Comparison of ENCODE assay signal across 12 cellular contexts in genomic region chr16:57628782-57629181, GRCh38. TPM values are rescaled to one million over a fixed set of nuclear protein-coding genes. Genes with fewer than 3 reads are reported as not detected.
DNase-seq lines count a peak whose midpoint lies in the region; ATAC-seq, FAIRE-seq and TF ChIP-seq lines count a peak whose summit lies in the region.
"Had no signal": no experiment of that assay in that cellular context is flagged by ENCODE, and none has a peak within 500 bp of the region (broad histone marks: within the 10 kb centered on the region; RNA-seq: fewer than 3 reads in every experiment).

No MANE protein-coding gene starts in this region.

- H3K27ac ChIP-seq in lung (ENCODE audit: low read depth in 1 of 2, low read length in 1 of 2) = peak overlapping the region; percentile 3 to 66
- peak overlapping the region; percentile 94 to 99 (median 98) for H3K27ac ChIP-seq in thyroid gland
- H3K27ac ChIP-seq: C4-2B, cardiac muscle cell had no signal

- TF ChIP-seq CTCF in bronchial epithelial cell (IDR thresholded peaks at IDR 0.05; ENCODE audit: insufficient read depth, low read length, severe bottlenecking) (no peak), lung (IDR thresholded peaks at IDR 0.05; ENCODE audit: control extremely low read depth, extremely low read depth) (no peak), thyroid gland (IDR thresholded peaks at IDR 0.05) (no peak)

- no peaks in the 10 kb centered on the region for H3K9me3 ChIP-seq in lung (ENCODE audit: control insufficient read depth in 2 of 2, insufficient read depth in 1 of 2, low read length in 1 of 2)
- no peaks in the 10 kb centered on the region for H3K9me3 ChIP-seq in thyroid gland

- no peak for DNase-seq in activated T-cell treated with anti-CD3 and anti-CD28 coated beads, Interleukin-2, amount 50 U/mL, for 72 hours
- no peak for DNase-seq in activated T-cell treated with anti-CD3 and anti-CD28 coated beads, Interleukin-2, amount 50 U/mL, for 48 hours
- DNase-seq in bronchial epithelial cell (ENCODE audit: low read depth) (no peak), lung (ENCODE audit: low spot score) (no peak), thyroid gland (no peak)
- DNase-seq: NCI-H1436 treated with DMSO at 0.1 percent for 48 hours, T-helper 17 cell had no signal

- FAIRE-seq in bronchial epithelial cell (lab: Jason Lieb, UNC) = peak; percentile 94

- H3K27ac Mint-ChIP-seq in activated T-cell treated with anti-CD3 and anti-CD28 coated beads, Interleukin-2, amount 50 U/mL, for 72 hours = peak overlapping the region; percentile 71
- H3K27ac Mint-ChIP-seq: T-helper 17 cell had no signal

- H3K4me3 Mint-ChIP-seq in activated T-cell treated with anti-CD3 and anti-CD28 coated beads, Interleukin-2, amount 50 U/mL, for 72 hours = peak overlapping the region; percentile 69 to 76
- H3K4me3 Mint-ChIP-seq: T-helper 17 cell had no signal

- TF ChIP-seq POLR2A in thyroid gland (IDR thresholded peaks at IDR 0.05) = no peak

- H3K36me3 ChIP-seq in bronchial epithelial cell (ENCODE audit: control insufficient read depth, insufficient read depth, low read length) (peaks cover 22% of the 10 kb centered on the region), lung (ENCODE audit: control insufficient read depth in 2 of 2, insufficient read depth in 2 of 2, low read length in 2 of 2) (no peaks in the 10 kb centered on the region), thyroid gland (no peaks in the 10 kb centered on the region)
- H3K36me3 ChIP-seq: cardiac muscle cell had no signal

- H3K27me3 ChIP-seq in bronchial epithelial cell (ENCODE audit: control insufficient read depth, insufficient read depth, low read length) = no peaks in the 10 kb centered on the region
- H3K27me3 ChIP-seq in lung (ENCODE audit: control insufficient read depth, insufficient read depth) = no peaks in the 10 kb centered on the region
- no peaks in the 10 kb centered on the region for H3K27me3 ChIP-seq in thyroid gland
- H3K27me3 ChIP-seq: cardiac muscle cell had no signal

- 24 to 46% methylated on average over 4 to 5 of the region's 5 CpGs for WGBS in lung, 2 donors
- WGBS in thyroid gland, 2 donors = 54 to 55% methylated on average over 4 of the region's 5 CpGs

- H3K9me3 Mint-ChIP-seq in activated T-cell treated with anti-CD3 and anti-CD28 coated beads, Interleukin-2, amount 50 U/mL, for 72 hours = no peaks in the 10 kb centered on the region

- peaks cover 0 to 17% of the 10 kb centered on the region in 2 donors for H3K4me1 ChIP-seq in lung (ENCODE audit: control insufficient read depth in 2 of 2, insufficient read depth in 2 of 2, low read length in 2 of 2)
- H3K4me1 ChIP-seq in thyroid gland = peaks cover 89 to 98% of the 10 kb centered on the region in 2 donors

- no peak for ATAC-seq in activated T-cell treated with anti-CD3 and anti-CD28 coated beads, Interleukin-2, amount 50 U/mL, for 72 hours (replicated peaks in 1 of 2)
- ATAC-seq in lung (ENCODE audit: insufficient read depth, low FRiP score) (no peak), GM19395 (IDR thresholded peaks at IDR 0.05; ENCODE audit: unreplicated experiment) (no peak), HG02571 (IDR thresholded peaks at IDR 0.05; ENCODE audit: unreplicated experiment) (no peak), HG03442 (IDR thresholded peaks at IDR 0.05; ENCODE audit: unreplicated experiment) (no peak)

- intact Hi-C loops in thyroid gland (cut with DNase I) = no loop called here

- peaks cover 24% of the 10 kb centered on the region for H3K27me3 Mint-ChIP-seq in activated T-cell treated with anti-CD3 and anti-CD28 coated beads, Interleukin-2, amount 50 U/mL, for 72 hours (ENCODE audit: low read depth)

- H3K36me3 Mint-ChIP-seq in activated T-cell treated with anti-CD3 and anti-CD28 coated beads, Interleukin-2, amount 50 U/mL, for 72 hours (ENCODE audit: insufficient read depth in 2 of 2) = peaks cover 0 to 4% of the 10 kb centered on the region in 2 donors

- peaks cover 22% of the 10 kb centered on the region for H3K4me1 Mint-ChIP-seq in activated T-cell treated with anti-CD3 and anti-CD28 coated beads, Interleukin-2, amount 50 U/mL, for 72 hours (ENCODE audit: low read depth)

- H3K4me3 ChIP-seq in bronchial epithelial cell (ENCODE audit: low read depth, low read length) = peak overlapping the region; percentile 38
- H3K4me3 ChIP-seq in lung = peak overlapping the region; percentile 23
- peak overlapping the region in 2 of 3 donors; percentile 22 to 30 for H3K4me3 ChIP-seq in thyroid gland (replicated peaks in 1 of 3)
- H3K4me3 ChIP-seq: cardiac muscle cell had no signal

RNA-seq across cellular contexts. Expression of gene ADGRG1, which starts 0.4 kb away (rescaled TPM):
- 10 to 100 TPM in 1 of 2 donors, 1 to 10 TPM in 1; 9.0 to 21.3 TPM for total RNA-seq in activated T-cell treated with anti-CD3 and anti-CD28 coated beads, Interleukin-2, amount 50 U/mL, for 72 hours
- total RNA-seq in bronchial epithelial cell (21.1 and 45.3 TPM in 2 replicates), lung (10 to 100 TPM in 1 of 2 donors, 1 to 10 TPM in 1; 8.8 to 74.4 TPM), thyroid gland (100 to 1,000 TPM; 120 to 295 (median 239) TPM)
- 10 to 100 TPM; 18.9 to 37.2 TPM for polyA plus RNA-seq in lung
- total RNA-seq: cardiac muscle cell had no signal

RNA-seq across cellular contexts. Expression of gene ADGRG3, which starts 39.3 kb away (rescaled TPM):
- under 1 TPM in 1 of 2 donors, not detected in 1; 0.09 TPM for total RNA-seq in activated T-cell treated with anti-CD3 and anti-CD28 coated beads, Interleukin-2, amount 50 U/mL, for 72 hours
- total RNA-seq in bronchial epithelial cell (0.13 TPM in 1 of 2 replicates, not detected in the other), lung (10 to 100 TPM in 1 of 2 donors, 1 to 10 TPM in 1; 3.9 to 14.8 TPM), thyroid gland (10 to 100 TPM in 2 of 4 donors, 1 to 10 TPM in 2; 3.8 to 14.2 (median 8.2) TPM)
- 10 to 100 TPM in 1 of 2 donors, 1 to 10 TPM in 1; 1.8 to 66.2 TPM for polyA plus RNA-seq in lung
- total RNA-seq: cardiac muscle cell had no signal
- polyA plus RNA-seq: cardiac muscle cell had no signal
